ENCODE assay signal across 1 cellular context in genomic region chr1:165828581-165829329, GRCh38.
A peak's percentile ranks its signal among the peaks of the same experiment; 100 is the strongest.
TF ChIP-seq lines count a peak whose summit lies in the region.

No MANE protein-coding gene starts in this region.

TF ChIP-seq in HepG2, 621 proteins besides CTCF, POLR2A, EP300 and RAD21 (continued from another document and continues in another):
- TF ChIP-seq PAF1 (CRISPR knock-in tag; IDR thresholded peaks at IDR 0.05) (no peak), PATZ1 (CRISPR knock-in tag; IDR thresholded peaks at IDR 0.05) (peak; percentile 44), ZNF143 (CRISPR knock-in tag; IDR thresholded peaks at IDR 0.05) (no peak), JDP2 (CRISPR knock-in tag; IDR thresholded peaks at IDR 0.05; ENCODE audit: borderline replicate concordance) (no peak), ZBTB8A (CRISPR knock-in tag; IDR thresholded peaks at IDR 0.05; ENCODE audit: borderline replicate concordance, low read depth) (no peak), RBM22 (optimal IDR thresholded peaks at IDR 0.05; ENCODE audit: low read length) (no peak), MED1 (CRISPR knock-in tag; IDR thresholded peaks at IDR 0.05) (peak; percentile 42; the same call in 1 of the 2 replicates), RFX5 (IDR thresholded peaks at IDR 0.05; ENCODE audit: low read depth, low read length) (no peak), SP1 (IDR thresholded peaks at IDR 0.05) (no peak), SP1 (CRISPR knock-in tag; IDR thresholded peaks at IDR 0.05) (no peak), MIER2 (CRISPR knock-in tag; IDR thresholded peaks at IDR 0.05) (no peak), RELA (CRISPR knock-in tag; IDR thresholded peaks at IDR 0.05) (no peak), TARDBP (CRISPR knock-in tag; IDR thresholded peaks at IDR 0.05) (peak; percentile 31; the same call in 1 of the 2 replicates), ZBTB2 (CRISPR knock-in tag; IDR thresholded peaks at IDR 0.05; ENCODE audit: low read depth) (no peak), NFYC (CRISPR knock-in tag; IDR thresholded peaks at IDR 0.05) (no peak), NR2C2 (CRISPR knock-in tag; IDR thresholded peaks at IDR 0.05; ENCODE audit: borderline replicate concordance) (0 out of 2 replicates have a peak, but pooled peaks have one; percentile 13), TBX3 (IDR thresholded peaks at IDR 0.05; ENCODE audit: borderline replicate concordance) (no peak), RERE (CRISPR knock-in tag; IDR thresholded peaks at IDR 0.05; ENCODE audit: low read depth) (no peak), ZNF276 (CRISPR knock-in tag; IDR thresholded peaks at IDR 0.05; ENCODE audit: low read depth) (no peak), PPARG (CRISPR knock-in tag; conservative IDR thresholded peaks at IDR 0.05) (no peak), GFI1 (CRISPR knock-in tag; IDR thresholded peaks at IDR 0.05; ENCODE audit: borderline replicate concordance) (no peak), ZNF792 (CRISPR knock-in tag; IDR thresholded peaks at IDR 0.05) (no peak), KDM5B (CRISPR knock-in tag; IDR thresholded peaks at IDR 0.05; ENCODE audit: borderline replicate concordance) (peak; percentile 49; the same call in 1 of the 2 replicates), THYN1 (CRISPR knock-in tag; IDR thresholded peaks at IDR 0.05; ENCODE audit: borderline replicate concordance, low read depth) (no peak), ZNF558 (CRISPR knock-in tag; IDR thresholded peaks at IDR 0.05; ENCODE audit: borderline replicate concordance) (no peak), KMT2A (CRISPR knock-in tag; IDR thresholded peaks at IDR 0.05) (peak; percentile 75), KDM2A (CRISPR knock-in tag; IDR thresholded peaks at IDR 0.05; ENCODE audit: borderline replicate concordance, low read depth) (0 out of 2 replicates have a peak, but pooled peaks have one; percentile 12), MXI1 (IDR thresholded peaks at IDR 0.05; ENCODE audit: borderline replicate concordance, low read depth, low read length) (peak; percentile 65; the same call in 1 of the 3 replicates), ZNF24 (IDR thresholded peaks at IDR 0.05) (no peak), ZBTB44 (CRISPR knock-in tag; IDR thresholded peaks at IDR 0.05) (no peak), CHD2 (IDR thresholded peaks at IDR 0.05; ENCODE audit: low read depth, low read length) (peak; percentile 60), ZNF615 (CRISPR knock-in tag; IDR thresholded peaks at IDR 0.05; ENCODE audit: borderline replicate concordance) (no peak), MLXIP (CRISPR knock-in tag; IDR thresholded peaks at IDR 0.05; ENCODE audit: borderline replicate concordance) (no peak; the same call in 1 of the 2 replicates), TEAD2 (CRISPR knock-in tag; IDR thresholded peaks at IDR 0.05) (no peak), FOXK2 (IDR thresholded peaks at IDR 0.05) (no peak), ZNF777 (CRISPR knock-in tag; IDR thresholded peaks at IDR 0.05) (0 out of 2 replicates have a peak, but pooled peaks have one; percentile 6), NR2F6 (IDR thresholded peaks at IDR 0.05) (peak; percentile 13; the same call in 1 of the 2 replicates), NR2F6 (CRISPR knock-in tag; IDR thresholded peaks at IDR 0.05) (no peak), PITX1 (CRISPR knock-in tag; IDR thresholded peaks at IDR 0.05) (no peak), XRCC5 (optimal IDR thresholded peaks at IDR 0.05; ENCODE audit: low read length) (no peak), DMAP1 (CRISPR knock-in tag; IDR thresholded peaks at IDR 0.05) (peak; percentile 91), SRSF9 (IDR thresholded peaks at IDR 0.05; ENCODE audit: borderline replicate concordance, insufficient read depth, low read depth, low read length, poor library complexity, severe bottlenecking) (no peak), KDM5A (IDR thresholded peaks at IDR 0.05; ENCODE audit: borderline replicate concordance, low read length) (peak; percentile 22), ZFP36L1 (CRISPR knock-in tag; IDR thresholded peaks at IDR 0.05) (no peak), ZNF574 (CRISPR knock-in tag; IDR thresholded peaks at IDR 0.05) (peak; percentile 64), ZBTB37 (CRISPR knock-in tag; IDR thresholded peaks at IDR 0.05) (no peak), ZFP1 (CRISPR knock-in tag; IDR thresholded peaks at IDR 0.05) (no peak), EEA1 (CRISPR knock-in tag; IDR thresholded peaks at IDR 0.05; ENCODE audit: borderline replicate concordance) (no peak), BRD4 (CRISPR knock-in tag; IDR thresholded peaks at IDR 0.05) (no peak; the same call in 1 of the 2 replicates)
